ENCODE assay signal across 11 cellular contexts in genomic region chr1:92399076-92399475, GRCh38.
DNase-seq lines count a peak whose midpoint lies in the region; ATAC-seq and TF ChIP-seq lines count a peak whose summit lies in the region.
"Had no signal": no experiment of that assay in that cellular context is flagged by ENCODE, and none has a peak within 500 bp of the region (broad histone marks: within the 10 kb centered on the region; RNA-seq: fewer than 3 reads in every experiment).

No MANE protein-coding gene starts in this region.

- ATAC-seq in GM19438 (IDR thresholded peaks at IDR 0.05; ENCODE audit: low read depth, unreplicated experiment), result peak; percentile 78
- ATAC-seq in HG03039 (IDR thresholded peaks at IDR 0.05; ENCODE audit: unreplicated experiment), result peak; percentile 79

- no peak for TF ChIP-seq CTCF in GM10266 (IDR thresholded peaks at IDR 0.05; ENCODE audit: control insufficient read depth, insufficient read depth, low read depth, missing control alignments)
- TF ChIP-seq CTCF in left ventricle myocardium inferior (IDR thresholded peaks at IDR 0.05; ENCODE audit: borderline replicate concordance), result no peak

- H3K27me3 ChIP-seq in left ventricle myocardium inferior (ENCODE audit: low read depth), result no peaks in the 10 kb centered on the region

- H3K36me3 ChIP-seq in left ventricle myocardium inferior, result no peaks in the 10 kb centered on the region

- DNase-seq in GM10266 (ENCODE audit: extremely low spot score) (peak; percentile 19), NOMO-1 treated with DMSO at 0.1 percent for 48 hours (lab: John Stamatoyannopoulos, UW; ENCODE audit: unreplicated experiment) (peak; percentile 64), NCI-H2029 treated with DMSO at 0.1 percent for 48 hours (lab: John Stamatoyannopoulos, UW) (no peak), EL (no peak), DMS53 treated with DMSO at 0.1 percent for 48 hours (lab: John Stamatoyannopoulos, UW; ENCODE audit: unreplicated experiment) (no peak), left ventricle myocardium inferior (no peak)
- DNase-seq: NCI-H1417 had no signal

- no peaks in the 10 kb centered on the region for H3K4me1 ChIP-seq in left ventricle myocardium inferior

- H3K4me3 ChIP-seq in left ventricle myocardium inferior, result no peak overlapping the region
- H3K4me3 ChIP-seq: SK-N-MC had no signal

- H3K27ac ChIP-seq in left ventricle myocardium inferior (replicated peaks), result no peak overlapping the region
- H3K27ac ChIP-seq: C4-2B, SK-N-MC had no signal

- intact Hi-C loops in left ventricle myocardium inferior (cut with micrococcal nuclease), result no loop called here

- H3K9me3 ChIP-seq in left ventricle myocardium inferior (replicated peaks), result peaks cover 41% of the 10 kb centered on the region

Comparison
In these comparisons a context has a peak if more than half of its experiments do, and no peak if none do; other contexts are left out.
1. DNase-seq: peak in GM10266 (single experiment) and NOMO-1 treated with DMSO at 0.1 percent for 48 hours (single experiment); none in NCI-H2029 treated with DMSO at 0.1 percent for 48 hours (single experiment), EL (single experiment), DMS53 treated with DMSO at 0.1 percent for 48 hours (single experiment) and left ventricle myocardium inferior (single experiment).